Comparison of ENCODE assay signal across 10 cellular contexts in the genomic region with DNA sequence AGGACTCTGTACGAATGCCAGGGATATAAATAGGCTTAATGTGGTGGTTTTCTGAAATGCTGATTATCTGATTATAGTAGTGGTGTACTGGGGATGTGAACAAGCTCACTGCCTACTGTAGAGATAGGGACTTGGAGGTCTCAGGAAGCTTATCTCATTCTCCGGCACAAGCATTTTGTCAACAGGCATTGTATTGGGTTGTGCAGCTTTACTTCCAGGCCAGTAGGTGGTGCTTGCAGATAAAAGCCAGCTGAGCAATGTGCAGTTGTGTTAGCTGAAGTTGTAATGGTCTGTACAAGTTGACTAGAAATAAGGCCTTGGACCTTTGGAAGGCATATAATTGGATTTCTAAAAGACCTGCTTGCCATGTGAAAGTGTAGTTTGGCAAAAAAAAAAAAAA. TPM values are rescaled to one million over a fixed set of nuclear protein-coding genes. Genes with fewer than 3 reads are reported as not detected.
DNase-seq lines count a peak whose midpoint lies in the region; TF ChIP-seq lines count a peak whose summit lies in the region.
"Had no signal": no experiment of that assay in that cellular context is flagged by ENCODE, and none has a peak within 500 bp of the region (broad histone marks: within the 10 kb centered on the region; RNA-seq: fewer than 3 reads in every experiment).

No MANE protein-coding gene starts in this region.

- TF ChIP-seq POLR2A in NB4 (IDR thresholded peaks at IDR 0.05; ENCODE audit: extremely low read depth, insufficient read length), result no peak
- no peak for TF ChIP-seq POLR2A in ovary (IDR thresholded peaks at IDR 0.05)

- H3K9me3 ChIP-seq in MG63, result no peaks in the 10 kb centered on the region
- H3K9me3 ChIP-seq in ovary, result no peaks in the 10 kb centered on the region
- H3K9me3 ChIP-seq: psoas muscle had no signal

- no peak overlapping the region for H3K4me3 ChIP-seq in NB4 (ENCODE audit: low read depth, low read length)
- no peak overlapping the region for H3K4me3 ChIP-seq in epithelial cell of esophagus (ENCODE audit: low read length)
- no peak overlapping the region for H3K4me3 ChIP-seq in MG63
- no peak overlapping the region for H3K4me3 ChIP-seq in ovary
- H3K4me3 ChIP-seq: psoas muscle had no signal

- no peak overlapping the region for H3K27ac ChIP-seq in ovary
- H3K27ac ChIP-seq: psoas muscle had no signal

- no peaks in the 10 kb centered on the region for H3K4me1 ChIP-seq in ovary (ENCODE audit: insufficient read depth)
- H3K4me1 ChIP-seq: psoas muscle had no signal

- TF ChIP-seq EP300 in ovary (IDR thresholded peaks at IDR 0.05), result no peak

- DNase-seq in NB4 (ENCODE audit: low read depth), result peak; percentile 9
- peak; percentile 24 for DNase-seq in epithelial cell of esophagus (ENCODE audit: low read depth)
- peak; percentile 3 for DNase-seq in renal cortical epithelial cell (ENCODE audit: low read depth)
- DNase-seq in MG63, result no peak
- no peak for DNase-seq in C1 segment of cervical spinal cord (lab: John Stamatoyannopoulos, UW)
- DNase-seq in ovary, result no peak
- DNase-seq: anterior cingulate cortex, psoas muscle, T-cell had no signal

- 45 to 68% (median 50%) methylated on average over 2 of the region's 2 CpGs for WGBS in ovary, 3 donors

- intact Hi-C loops in ovary (cut with DNase I), result no loop called here

- TF ChIP-seq CTCF in GM12872 (IDR thresholded peaks at IDR 0.05; ENCODE audit: insufficient read depth, low read depth, low read length), result peak; percentile 27; the same call in 1 of the 3 replicates
- no peak for TF ChIP-seq CTCF in NB4 (IDR thresholded peaks at IDR 0.05; ENCODE audit: low read depth, low read length)
- peak; percentile 48 for TF ChIP-seq CTCF in epithelial cell of esophagus (IDR thresholded peaks at IDR 0.05; ENCODE audit: insufficient read depth, low read depth, low read length, missing control alignments)
- no peak for TF ChIP-seq CTCF in ovary (IDR thresholded peaks at IDR 0.05)

- no peaks in the 10 kb centered on the region for H3K36me3 ChIP-seq in MG63
- no peaks in the 10 kb centered on the region for H3K36me3 ChIP-seq in ovary

- H3K27me3 ChIP-seq in MG63 (no peaks in the 10 kb centered on the region), ovary (no peaks in the 10 kb centered on the region)

RNA-seq across cellular contexts. Expression of a gene that starts 49.5 kb away (rescaled TPM):
- total RNA-seq in renal cortical epithelial cell (14.2 and 22.8 TPM in 2 replicates), ovary (10 to 100 TPM; 16.2 to 25.7 (median 19.8) TPM)
- total RNA-seq in MG63 (2014; rRNA removed; shearing (Covaris generic); ENCODE audit: low replicate concordance), result 7.3 and 16.2 TPM in 2 replicates
- 10 to 100 TPM; 12.2 to 22.7 TPM for polyA plus RNA-seq in ovary

RNA-seq across cellular contexts. Expression of a gene that starts 49.9 kb away (rescaled TPM):
- total RNA-seq in renal cortical epithelial cell (0.17 and 1.0 TPM in 2 replicates), ovary (1 to 10 TPM in 4 of 7 donors, under 1 TPM in 3; 0.73 to 5.3 (median 1.3) TPM)
- total RNA-seq in MG63 (2014; rRNA removed; shearing (Covaris generic); ENCODE audit: low replicate concordance), result 0.10 TPM in 2 replicates
- 1 to 10 TPM in 1 of 2 donors, under 1 TPM in 1; 0.57 to 2.1 TPM for polyA plus RNA-seq in ovary

Comparison
In these comparisons a context has a peak if more than half of its experiments do, and no peak if none do; other contexts are left out.
1. CTCF ChIP-seq: peak in GM12872 (single experiment) and epithelial cell of esophagus (single experiment); none in NB4 (single experiment) and ovary (0 of 3).
2. DNase-seq: peak in NB4 (single experiment), epithelial cell of esophagus (single experiment) and renal cortical epithelial cell (single experiment); none in MG63 (single experiment), C1 segment of cervical spinal cord (0 of 14) and ovary (0 of 5).